ENCODE assay signal across 19 cellular contexts in the genomic region with DNA sequence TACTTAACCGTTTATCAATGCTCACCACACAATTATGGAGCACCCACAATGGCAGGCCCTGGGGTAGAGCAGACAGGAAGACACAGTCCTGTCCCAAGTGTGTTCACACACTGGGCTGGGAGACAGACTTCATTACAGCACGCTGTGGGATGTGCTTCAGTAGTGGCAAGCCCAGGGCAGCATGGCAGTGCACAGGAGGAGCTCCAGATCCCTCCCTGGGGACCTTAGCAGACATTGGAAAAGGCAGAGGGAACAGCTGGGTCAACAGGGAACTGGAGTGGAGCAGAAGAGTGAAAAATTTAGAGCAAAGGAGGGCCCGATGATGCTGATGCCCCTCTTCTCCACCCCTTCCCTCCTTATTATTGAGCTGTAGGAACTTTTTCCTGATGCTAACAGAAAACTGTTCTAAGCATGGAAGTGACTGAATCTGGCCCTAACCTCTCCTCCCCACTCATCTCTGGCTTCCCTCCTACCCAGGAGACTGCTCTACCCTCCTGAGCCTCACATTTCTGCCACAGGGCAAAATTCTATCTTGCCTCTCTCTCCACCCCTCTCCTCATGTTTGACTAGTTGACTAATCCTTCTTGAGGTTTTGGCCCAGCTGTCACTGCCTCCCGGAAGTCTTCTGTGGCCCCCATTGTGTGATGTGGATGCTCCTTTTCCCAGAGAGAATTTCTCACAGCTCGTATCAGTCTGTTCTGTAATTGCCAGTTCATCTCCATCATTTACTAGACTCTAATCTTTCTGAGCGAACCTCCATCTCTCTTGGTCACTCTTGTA.
"Had no signal": no experiment of that assay in that cellular context is flagged by ENCODE, and none has a peak within 500 bp of the region (broad histone marks: within the 10 kb centered on the region; RNA-seq: fewer than 3 reads in every experiment).

No MANE protein-coding gene starts in this region.

- H3K27ac Mint-ChIP-seq: activated CD4-positive, alpha-beta T cell treated with anti-CD3 and anti-CD28 coated beads for 36 hours; activated CD8-positive, alpha-beta T cell treated with anti-CD3 and anti-CD28 coated beads for 36 hours; activated naive CD8-positive, alpha-beta T cell; activated T-cell treated with anti-CD3 and anti-CD28 coated beads, Interleukin-2, amount 50 U/mL, for 72 hours; endodermal cell; naive thymus-derived CD4-positive, alpha-beta T cell had no signal

- H3K4me2 ChIP-seq: hepatocyte had no signal

- H3K4me3 Mint-ChIP-seq: activated CD4-positive, alpha-beta T cell treated with anti-CD3 and anti-CD28 coated beads for 36 hours; activated CD8-positive, alpha-beta T cell treated with anti-CD3 and anti-CD28 coated beads for 36 hours; activated naive CD8-positive, alpha-beta T cell; activated T-cell treated with anti-CD3 and anti-CD28 coated beads, Interleukin-2, amount 50 U/mL, for 72 hours; endodermal cell; naive thymus-derived CD4-positive, alpha-beta T cell had no signal

- H3K9me3 ChIP-seq: ovary had no signal

- H3K4me1 ChIP-seq: stomach, upper lobe of right lung had no signal

- H3K27me3 ChIP-seq: ovary, upper lobe of right lung had no signal

- H3K4me3 ChIP-seq: dorsolateral prefrontal cortex, hepatocyte, ovary, stomach, thoracic aorta, upper lobe of right lung had no signal

- H3K36me3 ChIP-seq: ovary, stomach, thoracic aorta, upper lobe of right lung had no signal

- ATAC-seq: activated CD4-positive, alpha-beta T cell treated with anti-CD3 and anti-CD28 coated beads for 36 hours; activated CD8-positive, alpha-beta T cell treated with anti-CD3 and anti-CD28 coated beads for 36 hours; activated T-cell treated with anti-CD3 and anti-CD28 coated beads, Interleukin-2, amount 50 U/mL, for 72 hours; left lobe of liver; naive thymus-derived CD4-positive, alpha-beta T cell; sciatic nerve; upper lobe of right lung had no signal

- H3K4me1 Mint-ChIP-seq: activated CD4-positive, alpha-beta T cell treated with anti-CD3 and anti-CD28 coated beads for 36 hours; endodermal cell; naive thymus-derived CD4-positive, alpha-beta T cell had no signal

- DNase-seq: activated CD4-positive, alpha-beta T cell treated with anti-CD3 and anti-CD28 coated beads for 36 hours; activated CD8-positive, alpha-beta T cell treated with anti-CD3 and anti-CD28 coated beads for 36 hours; activated gamma-delta T cell treated with Interleukin-2 at 50 U/mL for 16 hours; activated T-cell treated with anti-CD3 and anti-CD28 coated beads, Interleukin-2, amount 50 U/mL, for 72 hours; amniotic stem cell; dorsolateral prefrontal cortex; endodermal cell; islet precursor cell; mammary epithelial cell; naive thymus-derived CD4-positive, alpha-beta T cell; ovary; stimulated activated CD4-positive, alpha-beta T cell treated with anti-CD3 and anti-CD28 coated beads, Interleukin-1b, Interleukin-23, amount 100 ng/mL, for 48 hours; stomach; upper lobe of right lung had no signal

- H3K27ac ChIP-seq: dorsolateral prefrontal cortex, hepatocyte, ovary, stomach, thoracic aorta, upper lobe of right lung had no signal
